19 cellular contexts compared by ENCODE assay signal in the genomic region with DNA sequence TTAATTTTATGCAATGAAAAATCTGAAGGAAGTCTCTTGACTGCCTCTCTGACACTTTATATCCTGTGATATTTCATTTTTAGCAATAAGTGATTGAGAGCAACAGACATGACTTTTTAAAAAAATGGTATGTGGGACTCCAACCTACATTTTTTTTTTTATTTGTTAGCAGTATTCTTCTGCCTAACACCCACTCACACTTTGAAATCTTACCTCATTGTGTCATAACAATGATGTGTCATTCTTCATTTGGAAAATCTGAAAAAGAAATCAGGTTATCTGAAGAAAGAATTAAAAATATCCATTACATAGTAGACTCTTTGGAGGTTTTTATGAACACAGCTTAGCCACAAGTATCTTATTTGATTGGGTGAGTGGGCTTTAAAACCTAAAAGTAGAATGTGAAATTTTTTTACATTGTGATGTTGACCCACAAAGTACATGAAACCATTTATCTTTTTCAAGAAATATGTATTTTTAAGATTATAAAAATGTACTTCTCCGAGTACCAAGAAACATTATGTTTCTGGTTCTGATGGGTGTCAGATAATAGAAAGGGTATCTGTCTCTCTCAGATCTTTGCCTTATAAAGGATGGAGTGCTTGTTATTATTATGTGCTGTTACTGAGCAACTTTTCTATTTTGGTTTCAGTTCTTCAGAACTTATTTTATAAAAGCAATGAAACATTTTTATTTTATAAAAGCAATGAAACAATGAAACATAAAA.
DNase-seq lines count a peak whose midpoint lies in the region; ATAC-seq and TF ChIP-seq lines count a peak whose summit lies in the region.
"Had no signal": no experiment of that assay in that cellular context is flagged by ENCODE, and none has a peak within 500 bp of the region (broad histone marks: within the 10 kb centered on the region; RNA-seq: fewer than 3 reads in every experiment).

No MANE protein-coding gene starts in this region.

- no peak overlapping the region for H3K4me3 ChIP-seq in fibroblast of mammary gland (ENCODE audit: control insufficient read depth, low read depth, low read length)
- H3K4me3 ChIP-seq: right lobe of liver, SK-N-MC, testis had no signal

- peaks cover 30% of the 10 kb centered on the region for H3K4me1 Mint-ChIP-seq in activated naive CD4-positive, alpha-beta T cell treated with anti-CD3 and anti-CD28 coated beads for 36 hours (ENCODE audit: low read depth)
- no peaks in the 10 kb centered on the region for H3K4me1 Mint-ChIP-seq in activated naive CD4-positive, alpha-beta T cell treated with anti-CD3 and anti-CD28 coated beads, Interleukin-2, amount 10 ng/mL, durations not matched to agents 7 days and 5 days
- H3K4me1 Mint-ChIP-seq in activated naive CD8-positive, alpha-beta T cell treated with anti-CD3 and anti-CD28 coated beads, Interleukin-2, amount 50 U/mL, for 24 hours: peaks cover 46% of the 10 kb centered on the region
- H3K4me1 Mint-ChIP-seq in stimulated activated naive CD8-positive, alpha-beta T cell treated with anti-CD3 and anti-CD28 coated beads, Interleukin-15, Interleukin-2, amounts not matched to agents 100 ng/mL and 50 ng/mL, for 24 hours (ENCODE audit: low read depth): peaks cover 45% of the 10 kb centered on the region
- peaks cover 4 to 9% of the 10 kb centered on the region in 2 donors for H3K4me1 Mint-ChIP-seq in natural killer cell treated with Interleukin-12 subunit alpha and Interleukin-12 subunit beta and Interleukin-15 and Interleukin-18, amount 100 ng/mL, for 72 hours (ENCODE audit: low read depth in 2 of 2)

- no peaks in the 10 kb centered on the region for H3K27me3 Mint-ChIP-seq in activated naive CD4-positive, alpha-beta T cell treated with anti-CD3 and anti-CD28 coated beads for 36 hours (ENCODE audit: low read depth)
- no peaks in the 10 kb centered on the region for H3K27me3 Mint-ChIP-seq in activated naive CD4-positive, alpha-beta T cell treated with anti-CD3 and anti-CD28 coated beads, Interleukin-2, amount 10 ng/mL, durations not matched to agents 7 days and 5 days
- H3K27me3 Mint-ChIP-seq in activated naive CD8-positive, alpha-beta T cell treated with anti-CD3 and anti-CD28 coated beads, Interleukin-2, amount 50 U/mL, for 24 hours: no peaks in the 10 kb centered on the region
- no peaks in the 10 kb centered on the region for H3K27me3 Mint-ChIP-seq in stimulated activated naive CD8-positive, alpha-beta T cell treated with anti-CD3 and anti-CD28 coated beads, Interleukin-15, Interleukin-2, amounts not matched to agents 100 ng/mL and 50 ng/mL, for 24 hours
- peaks cover 0 to 2% of the 10 kb centered on the region in 2 donors for H3K27me3 Mint-ChIP-seq in natural killer cell treated with Interleukin-12 subunit alpha and Interleukin-12 subunit beta and Interleukin-15 and Interleukin-18, amount 100 ng/mL, for 72 hours
- H3K27me3 Mint-ChIP-seq: CD4-positive, CD25-positive, alpha-beta regulatory T cell had no signal

- H3K9me3 Mint-ChIP-seq in activated naive CD4-positive, alpha-beta T cell treated with anti-CD3 and anti-CD28 coated beads for 36 hours: peaks cover 9% of the 10 kb centered on the region
- H3K9me3 Mint-ChIP-seq in activated naive CD4-positive, alpha-beta T cell treated with anti-CD3 and anti-CD28 coated beads, Interleukin-2, amount 10 ng/mL, durations not matched to agents 7 days and 5 days: peaks cover 9% of the 10 kb centered on the region
- H3K9me3 Mint-ChIP-seq in activated naive CD8-positive, alpha-beta T cell treated with anti-CD3 and anti-CD28 coated beads, Interleukin-2, amount 50 U/mL, for 24 hours: peaks cover 26% of the 10 kb centered on the region
- peaks cover 23% of the 10 kb centered on the region for H3K9me3 Mint-ChIP-seq in stimulated activated naive CD8-positive, alpha-beta T cell treated with anti-CD3 and anti-CD28 coated beads, Interleukin-15, Interleukin-2, amounts not matched to agents 100 ng/mL and 50 ng/mL, for 24 hours
- peaks cover 5% of the 10 kb centered on the region for H3K9me3 Mint-ChIP-seq in natural killer cell treated with Interleukin-12 subunit alpha and Interleukin-12 subunit beta and Interleukin-15 and Interleukin-18, amount 100 ng/mL, for 72 hours

- peaks cover 9% of the 10 kb centered on the region for H3K36me3 Mint-ChIP-seq in activated naive CD4-positive, alpha-beta T cell treated with anti-CD3 and anti-CD28 coated beads for 36 hours (ENCODE audit: low read depth)
- peaks cover 4% of the 10 kb centered on the region for H3K36me3 Mint-ChIP-seq in activated naive CD4-positive, alpha-beta T cell treated with anti-CD3 and anti-CD28 coated beads, Interleukin-2, amount 10 ng/mL, durations not matched to agents 7 days and 5 days
- H3K36me3 Mint-ChIP-seq in activated naive CD8-positive, alpha-beta T cell treated with anti-CD3 and anti-CD28 coated beads, Interleukin-2, amount 50 U/mL, for 24 hours (ENCODE audit: low read depth): peaks cover 11% of the 10 kb centered on the region
- peaks cover 7% of the 10 kb centered on the region for H3K36me3 Mint-ChIP-seq in stimulated activated naive CD8-positive, alpha-beta T cell treated with anti-CD3 and anti-CD28 coated beads, Interleukin-15, Interleukin-2, amounts not matched to agents 100 ng/mL and 50 ng/mL, for 24 hours (ENCODE audit: low read depth)
- peaks cover 8% of the 10 kb centered on the region for H3K36me3 Mint-ChIP-seq in natural killer cell treated with Interleukin-12 subunit alpha and Interleukin-12 subunit beta and Interleukin-15 and Interleukin-18, amount 100 ng/mL, for 72 hours

- no peak for DNase-seq in activated naive CD4-positive, alpha-beta T cell treated with anti-CD3 and anti-CD28 coated beads for 36 hours
- DNase-seq in activated naive CD4-positive, alpha-beta T cell treated with anti-CD3 and anti-CD28 coated beads, Interleukin-2, amount 10 ng/mL, durations not matched to agents 7 days and 5 days: no peak
- DNase-seq in activated naive CD8-positive, alpha-beta T cell treated with anti-CD3 and anti-CD28 coated beads, Interleukin-2, amount 50 U/mL, for 24 hours: no peak
- DNase-seq in fibroblast of mammary gland (ENCODE audit: low read depth) (peak; percentile 42), UCSD-AML1 (lab: John Stamatoyannopoulos, UW; ENCODE audit: unreplicated experiment) (no peak)
- no peak for DNase-seq in natural killer cell treated with Interleukin-12 subunit alpha and Interleukin-12 subunit beta and Interleukin-15 and Interleukin-18, amount 100 ng/mL, for 72 hours (ENCODE audit: low spot score)
- DNase-seq: activated CD4-positive, alpha-beta T cell treated with anti-CD3 and anti-CD28 coated beads for 1 hour; activated CD8-positive, alpha-beta memory T cell treated with anti-CD3 and anti-CD28 coated beads, Interleukin-2, amount 50 U/mL, for 4 hours; CD4-positive, CD25-positive, alpha-beta regulatory T cell; DMS153; GDM1; NCI-H524; right lobe of liver; stimulated activated CD4-positive, alpha-beta T cell treated with anti-CD3 and anti-CD28 coated beads, Interleukin-15, amount 100 ng/mL, for 24 hours; testis had no signal

- H3K4me3 Mint-ChIP-seq in activated naive CD4-positive, alpha-beta T cell treated with anti-CD3 and anti-CD28 coated beads for 36 hours: no peak overlapping the region
- H3K4me3 Mint-ChIP-seq in activated naive CD4-positive, alpha-beta T cell treated with anti-CD3 and anti-CD28 coated beads, Interleukin-2, amount 10 ng/mL, durations not matched to agents 7 days and 5 days: no peak overlapping the region
- H3K4me3 Mint-ChIP-seq in activated naive CD8-positive, alpha-beta T cell treated with anti-CD3 and anti-CD28 coated beads, Interleukin-2, amount 50 U/mL, for 24 hours: peak overlapping the region; percentile 55
- peak overlapping the region; percentile 42 for H3K4me3 Mint-ChIP-seq in stimulated activated naive CD8-positive, alpha-beta T cell treated with anti-CD3 and anti-CD28 coated beads, Interleukin-15, Interleukin-2, amounts not matched to agents 100 ng/mL and 50 ng/mL, for 24 hours
- no peak overlapping the region for H3K4me3 Mint-ChIP-seq in natural killer cell treated with Interleukin-12 subunit alpha and Interleukin-12 subunit beta and Interleukin-15 and Interleukin-18, amount 100 ng/mL, for 72 hours
- H3K4me3 Mint-ChIP-seq: CD4-positive, CD25-positive, alpha-beta regulatory T cell had no signal

- no peak for TF ChIP-seq CTCF in fibroblast of mammary gland (conservative IDR thresholded peaks at IDR 0.05; ENCODE audit: control insufficient read depth, insufficient read depth, low read depth, low read length)

- ATAC-seq in activated naive CD8-positive, alpha-beta T cell treated with anti-CD3 and anti-CD28 coated beads, Interleukin-2, amount 50 U/mL, for 24 hours: peak; percentile 54
- no peak for ATAC-seq in natural killer cell treated with Interleukin-12 subunit alpha and Interleukin-12 subunit beta and Interleukin-15 and Interleukin-18, amount 100 ng/mL, for 72 hours
- no peak for ATAC-seq in GM21723 (IDR thresholded peaks at IDR 0.05; ENCODE audit: unreplicated experiment)
- ATAC-seq: HepG2, right lobe of liver had no signal

- CTCF ChIA-PET in activated naive CD4-positive, alpha-beta T cell treated with anti-CD3 and anti-CD28 coated beads for 36 hours (lab: Charles Lee): no interaction called here
- CTCF ChIA-PET in activated naive CD4-positive, alpha-beta T cell treated with anti-CD3 and anti-CD28 coated beads, Interleukin-2, amount 10 ng/mL, durations not matched to agents 7 days and 5 days (lab: Charles Lee): no interaction called here

- intact Hi-C loops in activated naive CD4-positive, alpha-beta T cell treated with anti-CD3 and anti-CD28 coated beads for 36 hours (cut with micrococcal nuclease): loop anchor here (1.0 to 5.0 kb wide), 4 partner anchors 8 to 568 kb away; no protein-coding TSS in a partner anchor

- H3K27ac Mint-ChIP-seq in activated naive CD4-positive, alpha-beta T cell treated with anti-CD3 and anti-CD28 coated beads for 36 hours: peak overlapping the region; percentile 67
- no peak overlapping the region for H3K27ac Mint-ChIP-seq in activated naive CD4-positive, alpha-beta T cell treated with anti-CD3 and anti-CD28 coated beads, Interleukin-2, amount 10 ng/mL, durations not matched to agents 7 days and 5 days
- H3K27ac Mint-ChIP-seq in activated naive CD8-positive, alpha-beta T cell treated with anti-CD3 and anti-CD28 coated beads, Interleukin-2, amount 50 U/mL, for 24 hours: peak overlapping the region; percentile 89
- H3K27ac Mint-ChIP-seq in stimulated activated naive CD8-positive, alpha-beta T cell treated with anti-CD3 and anti-CD28 coated beads, Interleukin-15, Interleukin-2, amounts not matched to agents 100 ng/mL and 50 ng/mL, for 24 hours: peak overlapping the region; percentile 86
- H3K27ac Mint-ChIP-seq in natural killer cell treated with Interleukin-12 subunit alpha and Interleukin-12 subunit beta and Interleukin-15 and Interleukin-18, amount 100 ng/mL, for 72 hours: peak overlapping the region in 1 of 2 donors; percentile 26

Comparison
In these comparisons a context has a peak if more than half of its experiments do, and no peak if none do; other contexts are left out.
1. H3K4me3 Mint-ChIP-seq: peak in activated naive CD8-positive, alpha-beta T cell treated with anti-CD3 and anti-CD28 coated beads, Interleukin-2, amount 50 U/mL, for 24 hours (single experiment) and stimulated activated naive CD8-positive, alpha-beta T cell treated with anti-CD3 and anti-CD28 coated beads, Interleukin-15, Interleukin-2, amounts not matched to agents 100 ng/mL and 50 ng/mL, for 24 hours (single experiment); none in activated naive CD4-positive, alpha-beta T cell treated with anti-CD3 and anti-CD28 coated beads for 36 hours (single experiment), activated naive CD4-positive, alpha-beta T cell treated with anti-CD3 and anti-CD28 coated beads, Interleukin-2, amount 10 ng/mL, durations not matched to agents 7 days and 5 days (single experiment) and natural killer cell treated with Interleukin-12 subunit alpha and Interleukin-12 subunit beta and Interleukin-15 and Interleukin-18, amount 100 ng/mL, for 72 hours (single experiment).